ENCODE assay signal across 17 cellular contexts in genomic region chr13:86572115-86572514, GRCh38.
DNase-seq lines count a peak whose midpoint lies in the region; TF ChIP-seq lines count a peak whose summit lies in the region.
"Had no signal": no experiment of that assay in that cellular context is flagged by ENCODE, and none has a peak within 500 bp of the region (broad histone marks: within the 10 kb centered on the region; RNA-seq: fewer than 3 reads in every experiment).

No MANE protein-coding gene starts in this region.

- DNase-seq in A172 (ENCODE audit: low spot score) (peak; percentile 66), KBM-7 (peak; percentile 72), RWPE1 (ENCODE audit: low spot score) (peak; percentile 41), epithelial cell of esophagus (ENCODE audit: low read depth) (peak; percentile 72), dorsolateral prefrontal cortex (no peak), KG1 (lab: John Stamatoyannopoulos, UW) (no peak)
- DNase-seq in activated CD4-positive, alpha-beta T cell treated with anti-CD3 and anti-CD28 coated beads for 4 hours: no peak
- DNase-seq in activated naive CD4-positive, alpha-beta T cell treated with anti-CD3 and anti-CD28 coated beads, Interleukin-2, amount 50 U/mL, for 16 hours: no peak
- DNase-seq: activated CD8-positive, alpha-beta T cell treated with anti-CD3 and anti-CD28 coated beads for 36 hours; activated naive CD4-positive, alpha-beta T cell treated with Interleukin-2 at 50 U/mL for 16 hours; DMS153; kidney; naive B cell; NCI-H510A treated with DMSO at 0.1 percent for 48 hours; right lobe of liver had no signal

- no peak overlapping the region for H3K27ac ChIP-seq in RWPE1
- H3K27ac ChIP-seq in dorsolateral prefrontal cortex: no peak overlapping the region
- H3K27ac ChIP-seq: A549, right lobe of liver, suprapubic skin had no signal

- CTCF ChIA-PET in RWPE1 (lab: Yijun Ruan, JAX): no interaction called here

- no peak for TF ChIP-seq CTCF in RWPE1 (conservative IDR thresholded peaks at IDR 0.05; ENCODE audit: low read depth)
- no peak for TF ChIP-seq CTCF in epithelial cell of esophagus (IDR thresholded peaks at IDR 0.05; ENCODE audit: insufficient read depth, low read depth, low read length, missing control alignments)
- no peak for TF ChIP-seq CTCF in dorsolateral prefrontal cortex (IDR thresholded peaks at IDR 0.05 in 54 of 56, conservative IDR thresholded peaks at IDR 0.05 in 2 of 56; ENCODE audit: low read depth in 1 of 56, partially characterized antibody in 56 of 56)

- in situ Hi-C loops in KBM-7 (cut with MboI; ENCODE audit: low pct_unique_long_range_greater_than_20kb, low sequenced_read_pairs): no loop called here

- intact Hi-C loops in dorsolateral prefrontal cortex (cut with DNase I): no loop called here

- POLR2A ChIA-PET in RWPE1 (lab: Yijun Ruan, JAX; ENCODE audit: low non-redundant PET): no interaction called here

- no peaks in the 10 kb centered on the region for H3K27me3 ChIP-seq in dorsolateral prefrontal cortex
- H3K27me3 ChIP-seq: right lobe of liver, suprapubic skin had no signal

- H3K4me3 ChIP-seq in epithelial cell of esophagus (ENCODE audit: low read length): no peak overlapping the region
- no peak overlapping the region for H3K4me3 ChIP-seq in dorsolateral prefrontal cortex
- H3K4me3 ChIP-seq: A549, right lobe of liver, suprapubic skin had no signal

Comparison
In these comparisons a context has a peak if more than half of its experiments do, and no peak if none do; other contexts are left out.
1. DNase-seq: peak in A172 (single experiment), KBM-7 (single experiment), RWPE1 (single experiment) and epithelial cell of esophagus (single experiment); none in dorsolateral prefrontal cortex (0 of 10), KG1 (single experiment), activated CD4-positive, alpha-beta T cell treated with anti-CD3 and anti-CD28 coated beads for 4 hours (0 of 2) and activated naive CD4-positive, alpha-beta T cell treated with anti-CD3 and anti-CD28 coated beads, Interleukin-2, amount 50 U/mL, for 16 hours (single experiment).